In genomic region chr19:51792932-51793331, GRCh38 we compare ENCODE assay signal across 11 cellular contexts. TPM values are rescaled to one million over a fixed set of nuclear protein-coding genes. Genes with fewer than 3 reads are reported as not detected.
"Had no signal": no experiment of that assay in that cellular context is flagged by ENCODE, and none has a peak within 500 bp of the region (broad histone marks: within the 10 kb centered on the region; RNA-seq: fewer than 3 reads in every experiment).

No MANE protein-coding gene starts in this region.

- ATAC-seq: GM23338, HCT116 had no signal

- H3K4me1 ChIP-seq: HAP-1 had no signal

- H3K9ac ChIP-seq: GM23248 had no signal

- DNase-seq: GM23248, GOT3, H7, H9, HCEC 1CT, HFFc6 had no signal

- H3K27ac ChIP-seq: GM23248 had no signal

- H2AFZ ChIP-seq: GM23248, GM23338 had no signal

- FAIRE-seq: H1, H54 had no signal

- H3K36me3 ChIP-seq: HAP-1 had no signal

- H3K4me3 ChIP-seq: GM23248, GM23338, HAP-1 had no signal

- H3K9me3 ChIP-seq: HAP-1 had no signal

- H3K4me2 ChIP-seq: GM23338 had no signal

RNA-seq across cellular contexts. Expression of gene FPR3, which starts 2.0 kb away (rescaled TPM):
- total RNA-seq: GM23248, GM23338, H1, H7, H9, HFFc6 had no signal
- polyA plus RNA-seq: GM23248, GM23338, H1 had no signal

RNA-seq across cellular contexts. Expression of gene FPR2, which starts 32.0 kb away (rescaled TPM):
- total RNA-seq: GM23248, GM23338, H1, H7, H9, HFFc6 had no signal
- polyA plus RNA-seq: GM23248, GM23338 had no signal

RNA-seq across cellular contexts. Expression of gene FPR1, which starts 41.3 kb away (rescaled TPM):
- total RNA-seq: GM23248, GM23338, H1, H7, H9 had no signal
- polyA plus RNA-seq: GM23248, GM23338 had no signal
